ENCODE assay signal across 8 cellular contexts in the genomic region with DNA sequence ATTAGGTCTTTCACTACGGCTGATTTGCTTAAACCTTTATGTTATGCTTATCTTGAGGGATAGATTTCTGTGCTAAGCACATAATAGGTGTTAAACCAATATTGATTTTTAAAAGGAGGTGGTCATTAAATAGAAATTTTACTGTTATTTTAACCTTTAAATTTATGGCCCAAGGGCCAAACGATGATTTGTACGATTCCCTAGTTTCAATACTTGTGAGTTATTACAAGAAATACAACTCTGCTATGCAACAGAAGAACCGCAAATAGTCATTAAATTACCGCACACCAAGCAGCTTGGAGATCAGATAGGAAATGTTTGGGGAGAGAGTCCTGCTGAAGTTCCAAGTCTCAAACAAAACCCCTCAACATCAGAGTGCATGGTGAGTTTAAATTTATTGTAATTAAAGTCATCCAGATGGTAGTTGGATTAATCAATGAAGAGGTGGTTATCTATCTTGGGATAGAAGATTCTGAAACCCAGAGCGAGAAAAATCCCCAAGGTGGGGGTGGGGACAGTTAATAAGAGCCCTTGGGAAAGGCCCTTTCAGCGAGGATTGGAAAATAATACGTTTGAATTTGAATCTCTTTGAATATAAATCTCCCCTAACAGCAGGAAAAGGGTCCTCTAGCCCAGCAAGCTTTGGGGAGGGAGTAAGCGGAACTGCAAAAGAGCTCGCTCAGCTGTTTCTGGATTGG. TPM values are rescaled to one million over a fixed set of nuclear protein-coding genes. Genes with fewer than 3 reads are reported as not detected.
A peak's percentile ranks its signal among the peaks of the same experiment; 100 is the strongest.
DNase-seq lines count a peak whose midpoint lies in the region; ATAC-seq and TF ChIP-seq lines count a peak whose summit lies in the region.

No MANE protein-coding gene starts in this region.

- H3K4me1 Mint-ChIP-seq in natural killer cell, result peaks cover 20 to 25% of the 10 kb centered on the region in 2 donors

- H3K4me2 ChIP-seq in OCI-LY1 (ENCODE audit: low read length), result peak overlapping the region; percentile 79

- H3K27ac ChIP-seq in OCI-LY1 (ENCODE audit: low read depth, low read length, poor library complexity, severe bottlenecking) (no peak overlapping the region), duodenal mucosa (ENCODE audit: low read depth, low read length) (peak overlapping the region; percentile 81)

- no peaks in the 10 kb centered on the region for H3K9me3 Mint-ChIP-seq in natural killer cell

- no peaks in the 10 kb centered on the region for H3K9me2 ChIP-seq in OCI-LY1 (ENCODE audit: low read depth, low read length)

- peak overlapping the region; percentile 93 for H3K4me3 ChIP-seq in OCI-LY1 (ENCODE audit: low read depth, low read length, poor library complexity, severe bottlenecking)
- peak overlapping the region; percentile 79 to 86 for H3K4me3 ChIP-seq in duodenal mucosa (ENCODE audit: low read depth in 1 of 2, low read length in 2 of 2)

- no peaks in the 10 kb centered on the region for H3K27me3 Mint-ChIP-seq in natural killer cell (ENCODE audit: low read depth in 2 of 2)

- H2AFZ ChIP-seq in OCI-LY1 (ENCODE audit: low read length), result peak overlapping the region; percentile 51

- H3K36me3 ChIP-seq in OCI-LY1 (ENCODE audit: insufficient read depth, low read length) (no peaks in the 10 kb centered on the region), duodenal mucosa (ENCODE audit: control insufficient read depth in 1 of 2, insufficient read depth in 2 of 2, low read length in 2 of 2) (no peaks in the 10 kb centered on the region)

- ATAC-seq in GM19043 (IDR thresholded peaks at IDR 0.05; ENCODE audit: low read depth, unreplicated experiment) (peak; percentile 21), natural killer cell (no peak), HG03571 (IDR thresholded peaks at IDR 0.05; ENCODE audit: unreplicated experiment) (no peak), HG03378 (IDR thresholded peaks at IDR 0.05; ENCODE audit: unreplicated experiment) (no peak), GM21717 (IDR thresholded peaks at IDR 0.05; ENCODE audit: unreplicated experiment) (no peak)

- peaks cover 29% of the 10 kb centered on the region for H3K79me2 ChIP-seq in OCI-LY1 (ENCODE audit: insufficient read depth, low read length)

- peak overlapping the region; percentile 90 for H3K4me3 Mint-ChIP-seq in natural killer cell

- no peak for TF ChIP-seq CTCF in OCI-LY1 (IDR thresholded peaks at IDR 0.05; ENCODE audit: low read length)
- TF ChIP-seq CTCF in natural killer cell (IDR thresholded peaks at IDR 0.05), result no peak

- peak overlapping the region; percentile 75 for H3K9ac ChIP-seq in OCI-LY1 (ENCODE audit: low read length)
- H3K9ac ChIP-seq in duodenal mucosa (ENCODE audit: low read depth in 1 of 2, low read length in 2 of 2), result peak overlapping the region; percentile 73 to 88

- peak; percentile 12 for DNase-seq in AG08396 (ENCODE audit: low spot score)
- DNase-seq in natural killer cell, result no peak

- H3K4me1 ChIP-seq in OCI-LY1 (ENCODE audit: insufficient read depth, low read length, severe bottlenecking) (peaks cover 27% of the 10 kb centered on the region), duodenal mucosa (ENCODE audit: control insufficient read depth in 1 of 2, insufficient read depth in 2 of 2, low read length in 2 of 2) (peaks cover 0 to 12% of the 10 kb centered on the region in 2 donors)

- no peaks in the 10 kb centered on the region for H3K36me3 Mint-ChIP-seq in natural killer cell

- H3K9me3 ChIP-seq in OCI-LY1 (ENCODE audit: low read length), result no peaks in the 10 kb centered on the region
- no peaks in the 10 kb centered on the region for H3K9me3 ChIP-seq in duodenal mucosa (ENCODE audit: control insufficient read depth in 1 of 2, low read length in 2 of 2)

- H3K27me3 ChIP-seq in OCI-LY1 (ENCODE audit: insufficient read depth, low read length) (no peaks in the 10 kb centered on the region), duodenal mucosa (ENCODE audit: control insufficient read depth in 1 of 2, insufficient read depth in 2 of 2, low read length in 2 of 2) (no peaks in the 10 kb centered on the region)

- intact Hi-C loops in natural killer cell (cut with micrococcal nuclease), result loop anchor here (5.0 to 10.0 kb wide), 3 partner anchors 125 to 1163 kb away; a partner anchor contains a TSS

- no peaks in the 10 kb centered on the region for H3F3A ChIP-seq in OCI-LY1 (ENCODE audit: insufficient read depth, low read length)

- no peaks in the 10 kb centered on the region for H4K20me1 ChIP-seq in OCI-LY1 (ENCODE audit: insufficient read depth, low read length)

- H3K27ac Mint-ChIP-seq in natural killer cell, result peak overlapping the region; percentile 81 to 93

RNA-seq across cellular contexts. Expression of a gene that starts 0.8 kb away (rescaled TPM):
- 10 to 100 TPM; 14.5 to 21.5 (median 17.8) TPM for total RNA-seq in natural killer cell
